24 cellular contexts compared by ENCODE assay signal in the genomic region with DNA sequence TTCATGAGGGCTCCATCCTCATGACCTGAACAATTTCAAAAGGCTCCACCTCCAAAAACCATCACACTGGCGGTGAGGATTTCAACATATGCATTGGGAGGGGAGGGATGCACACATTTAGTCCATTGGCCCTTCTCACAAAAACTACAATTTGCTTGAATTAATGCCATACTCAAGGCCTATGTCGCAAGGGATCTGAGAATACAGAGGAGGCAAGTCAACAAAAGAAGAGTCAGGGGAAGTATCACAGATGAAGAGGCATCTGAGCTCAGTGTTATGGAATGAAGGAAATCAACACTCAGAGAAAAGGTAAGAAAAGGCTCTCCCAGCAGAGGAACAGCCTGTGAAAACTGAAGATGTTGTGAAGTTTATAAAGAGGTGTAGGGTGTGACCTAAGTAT.
DNase-seq lines count a peak whose midpoint lies in the region; TF ChIP-seq lines count a peak whose summit lies in the region.
"Had no signal": no experiment of that assay in that cellular context is flagged by ENCODE, and none has a peak within 500 bp of the region (broad histone marks: within the 10 kb centered on the region; RNA-seq: fewer than 3 reads in every experiment).

No MANE protein-coding gene starts in this region.

- peaks cover 10% of the 10 kb centered on the region for H3K27me3 Mint-ChIP-seq in neural progenitor cell (ENCODE audit: insufficient read depth, low read depth)

- H3K27ac ChIP-seq in mammary epithelial cell (ENCODE audit: insufficient read depth, low read depth, low read length) (no peak overlapping the region), neural progenitor cell (no peak overlapping the region)
- H3K27ac ChIP-seq: gastroesophageal sphincter, thoracic aorta had no signal

- H3K27ac Mint-ChIP-seq in neural progenitor cell, result peak overlapping the region; percentile 57
- H3K27ac Mint-ChIP-seq: activated CD4-positive, alpha-beta T cell treated with anti-CD3 and anti-CD28 coated beads, Interleukin-2, amount 10 ng/mL, durations not matched to agents 24 days and 14 days; activated CD8-positive, alpha-beta memory T cell treated with anti-CD3 and anti-CD28 coated beads, Interleukin-2, amount 10 ng/mL, durations not matched to agents 7 days and 5 days; activated T-helper 1 cell treated with anti-CD3 and anti-CD28 coated beads, Interleukin-12 subunit alpha, Interleukin-12 subunit beta, Interleukin-2, Interleukin-4 antibody, amounts not matched to agents 30 ng/mL and 10 ng/mL and 1 ng/mL, durations not matched to agents 14 hours and 24 hours and 36 hours; CD4-positive, alpha-beta memory T cell had no signal

- H3K4me3 ChIP-seq in Loucy (ENCODE audit: low read length, poor library complexity, severe bottlenecking) (no peak overlapping the region), mammary epithelial cell (replicated peaks in 1 of 3; ENCODE audit: insufficient read depth in 1 of 3, low read depth in 2 of 3, low read length in 3 of 3) (no peak overlapping the region), neural progenitor cell (no peak overlapping the region)
- H3K4me3 ChIP-seq: gastroesophageal sphincter, smooth muscle cell, thoracic aorta had no signal

- H3K9me3 ChIP-seq in Loucy (ENCODE audit: insufficient read depth, low read depth, low read length), result no peaks in the 10 kb centered on the region
- H3K9me3 ChIP-seq in mammary epithelial cell (replicated peaks; ENCODE audit: insufficient read depth, low read length), result no peaks in the 10 kb centered on the region
- no peaks in the 10 kb centered on the region for H3K9me3 ChIP-seq in neural progenitor cell (ENCODE audit: low read depth)
- H3K9me3 ChIP-seq: gastroesophageal sphincter, thoracic aorta had no signal

- H3K36me3 ChIP-seq in Loucy (ENCODE audit: insufficient read depth, low read length), result no peaks in the 10 kb centered on the region
- no peaks in the 10 kb centered on the region for H3K36me3 ChIP-seq in mammary epithelial cell (ENCODE audit: insufficient read depth, low read length)
- no peaks in the 10 kb centered on the region for H3K36me3 ChIP-seq in neural progenitor cell
- H3K36me3 ChIP-seq: gastroesophageal sphincter, thoracic aorta had no signal

- dilution Hi-C loops in mammary epithelial cell (cut with HindIII; ENCODE audit: low sequenced_read_pairs), result no loop called here

- H4K20me1 ChIP-seq in Loucy (ENCODE audit: insufficient read depth, low read length, poor library complexity, severe bottlenecking), result peaks cover under 1% of the 10 kb centered on the region
- no peaks in the 10 kb centered on the region for H4K20me1 ChIP-seq in mammary epithelial cell (ENCODE audit: insufficient read depth, low read length)
- H4K20me1 ChIP-seq in neural progenitor cell (ENCODE audit: low read depth), result no peaks in the 10 kb centered on the region

- BruUV-seq in mammary epithelial cell (replicated peaks; lab: Mats Ljungman, UMichigan), result no TSS peak

- H3K4me2 ChIP-seq in Loucy (ENCODE audit: low read depth, low read length, poor library complexity, severe bottlenecking), result peak overlapping the region; percentile 3
- H3K4me2 ChIP-seq in mammary epithelial cell (ENCODE audit: insufficient read depth, low read depth, low read length), result no peak overlapping the region
- no peak overlapping the region for H3K4me2 ChIP-seq in neural progenitor cell
- H3K4me2 ChIP-seq: smooth muscle cell had no signal

- H3K27me3 ChIP-seq in Loucy (ENCODE audit: insufficient read depth, low read length, poor library complexity, severe bottlenecking) (no peaks in the 10 kb centered on the region), mammary epithelial cell (ENCODE audit: insufficient read depth, low read length) (no peaks in the 10 kb centered on the region), neural progenitor cell (no peaks in the 10 kb centered on the region)
- H3K27me3 ChIP-seq: gastroesophageal sphincter had no signal

- H2AFZ ChIP-seq in Loucy (ENCODE audit: low read length) (no peak overlapping the region), mammary epithelial cell (ENCODE audit: low read depth, low read length) (no peak overlapping the region), neural progenitor cell (replicated peaks) (no peak overlapping the region)

- peaks cover 6% of the 10 kb centered on the region for H3K36me3 Mint-ChIP-seq in neural progenitor cell
- H3K36me3 Mint-ChIP-seq: activated CD8-positive, alpha-beta memory T cell treated with anti-CD3 and anti-CD28 coated beads, Interleukin-2, amount 10 ng/mL, durations not matched to agents 7 days and 5 days; CD4-positive, alpha-beta memory T cell had no signal

- no peak overlapping the region for H3K4me3 Mint-ChIP-seq in neural progenitor cell
- H3K4me3 Mint-ChIP-seq: activated CD4-positive, alpha-beta T cell treated with anti-CD3 and anti-CD28 coated beads, Interleukin-2, amount 10 ng/mL, durations not matched to agents 24 days and 14 days; activated CD8-positive, alpha-beta memory T cell treated with anti-CD3 and anti-CD28 coated beads, Interleukin-2, amount 10 ng/mL, durations not matched to agents 7 days and 5 days; activated T-helper 1 cell treated with anti-CD3 and anti-CD28 coated beads, Interleukin-12 subunit alpha, Interleukin-12 subunit beta, Interleukin-2, Interleukin-4 antibody, amounts not matched to agents 30 ng/mL and 10 ng/mL and 1 ng/mL, durations not matched to agents 14 hours and 24 hours and 36 hours; CD4-positive, alpha-beta memory T cell had no signal

- H3F3A ChIP-seq in Loucy (ENCODE audit: low read depth) (no peaks in the 10 kb centered on the region), neural progenitor cell (ENCODE audit: low read depth) (no peaks in the 10 kb centered on the region)

- in situ Hi-C loops in mammary epithelial cell (cut with MboI; ENCODE audit: low sequenced_read_pairs in 2 of 2), result no loop called here

- H3K9ac ChIP-seq in Loucy (ENCODE audit: low read depth, low read length, poor library complexity, severe bottlenecking) (no peak overlapping the region), mammary epithelial cell (ENCODE audit: insufficient read depth, low read length) (no peak overlapping the region), neural progenitor cell (no peak overlapping the region)

- TF ChIP-seq CTCF in Loucy (conservative IDR thresholded peaks at IDR 0.05; ENCODE audit: low read length), result no peak
- TF ChIP-seq CTCF in mammary epithelial cell (conservative IDR thresholded peaks at IDR 0.05 in 1 of 2, IDR thresholded peaks at IDR 0.05 in 1 of 2; ENCODE audit: extremely low read depth in 1 of 2, insufficient read depth in 1 of 2, low read depth in 1 of 2, low read length in 2 of 2), result no peak
- no peak for TF ChIP-seq CTCF in neural progenitor cell (IDR thresholded peaks at IDR 0.05)

- CTCF ChIA-PET in mammary epithelial cell (lab: Charles Lee; ENCODE audit: low non-redundant PET), result interaction anchor here (0.6 kb wide), 1 partner anchor 14 kb away, joined by 6 read pairs; no protein-coding TSS in a partner anchor

- peaks cover 57% of the 10 kb centered on the region for H3K4me1 Mint-ChIP-seq in neural progenitor cell
- H3K4me1 Mint-ChIP-seq: activated CD4-positive, alpha-beta T cell treated with anti-CD3 and anti-CD28 coated beads, Interleukin-2, amount 10 ng/mL, durations not matched to agents 24 days and 14 days; activated CD8-positive, alpha-beta memory T cell treated with anti-CD3 and anti-CD28 coated beads, Interleukin-2, amount 10 ng/mL, durations not matched to agents 7 days and 5 days; CD4-positive, alpha-beta memory T cell had no signal

- H3K79me2 ChIP-seq in Loucy (ENCODE audit: insufficient read depth, low read length), result peaks cover 25% of the 10 kb centered on the region
- no peaks in the 10 kb centered on the region for H3K79me2 ChIP-seq in mammary epithelial cell (ENCODE audit: insufficient read depth, low read length)
- no peaks in the 10 kb centered on the region for H3K79me2 ChIP-seq in neural progenitor cell (ENCODE audit: low read depth)

- H3K4me1 ChIP-seq in Loucy (ENCODE audit: insufficient read depth, low read length, poor library complexity, severe bottlenecking) (peaks cover 25% of the 10 kb centered on the region), mammary epithelial cell (ENCODE audit: insufficient read depth, low read length) (no peaks in the 10 kb centered on the region), neural progenitor cell (peaks cover 16% of the 10 kb centered on the region)
- H3K4me1 ChIP-seq: gastroesophageal sphincter had no signal

- intact Hi-C loops in mammary epithelial cell (cut with micrococcal nuclease), result no loop called here

- H3K9me2 ChIP-seq in Loucy (replicated peaks; ENCODE audit: low read depth, low read length), result no peaks in the 10 kb centered on the region

- 100% methylated on average over 2 of the region's 2 CpGs for WGBS in mammary epithelial cell (ENCODE audit: low coverage, missing lambda C conversion rate)

- DNase-seq in EL (peak; percentile 38), mammary epithelial cell (peak; percentile 12), neural progenitor cell (ENCODE audit: low spot score) (no peak), NCI-H510A treated with DMSO at 0.1 percent for 48 hours (lab: John Stamatoyannopoulos, UW) (no peak), SIG-M5 treated with dmso at 0.1 percent for 504 hours (lab: John Stamatoyannopoulos, UW; ENCODE audit: unreplicated experiment) (no peak)
- DNase-seq in activated CD4-positive, CD25-positive, alpha-beta regulatory T cell (lab: John Stamatoyannopoulos, UW), result no peak
- DNase-seq: activated CD4-positive, alpha-beta T cell treated with anti-CD3 and anti-CD28 coated beads, Interleukin-2, amount 10 ng/mL, durations not matched to agents 24 days and 14 days; activated CD8-positive, alpha-beta memory T cell treated with anti-CD3 and anti-CD28 coated beads, Interleukin-2, amount 10 ng/mL, durations not matched to agents 7 days and 5 days; activated naive CD4-positive, alpha-beta T cell treated with anti-CD3 and anti-CD28 coated beads, Interleukin-2, amount 50 U/mL, for 16 hours; aorta; CD4-positive, alpha-beta memory T cell; cerebellar nuclear complex; DMS153; GF-D8; H7; Karpas-422; NCI-H524; nucleus accumbens; stimulated activated naive CD4-positive, alpha-beta T cell had no signal

- H3K9me3 Mint-ChIP-seq in neural progenitor cell, result peaks cover 10% of the 10 kb centered on the region
- H3K9me3 Mint-ChIP-seq: activated CD4-positive, alpha-beta T cell treated with anti-CD3 and anti-CD28 coated beads, Interleukin-2, amount 10 ng/mL, durations not matched to agents 24 days and 14 days; activated T-helper 1 cell treated with anti-CD3 and anti-CD28 coated beads, Interleukin-12 subunit alpha, Interleukin-12 subunit beta, Interleukin-2, Interleukin-4 antibody, amounts not matched to agents 30 ng/mL and 10 ng/mL and 1 ng/mL, durations not matched to agents 14 hours and 24 hours and 36 hours had no signal

Comparison
In these comparisons a context has a peak if more than half of its experiments do, and no peak if none do; other contexts are left out.
1. DNase-seq: peak in EL (single experiment) and mammary epithelial cell (single experiment); none in neural progenitor cell (single experiment), NCI-H510A treated with DMSO at 0.1 percent for 48 hours (single experiment), activated CD4-positive, CD25-positive, alpha-beta regulatory T cell (0 of 4) and SIG-M5 treated with dmso at 0.1 percent for 504 hours (single experiment).